In the genomic region with DNA sequence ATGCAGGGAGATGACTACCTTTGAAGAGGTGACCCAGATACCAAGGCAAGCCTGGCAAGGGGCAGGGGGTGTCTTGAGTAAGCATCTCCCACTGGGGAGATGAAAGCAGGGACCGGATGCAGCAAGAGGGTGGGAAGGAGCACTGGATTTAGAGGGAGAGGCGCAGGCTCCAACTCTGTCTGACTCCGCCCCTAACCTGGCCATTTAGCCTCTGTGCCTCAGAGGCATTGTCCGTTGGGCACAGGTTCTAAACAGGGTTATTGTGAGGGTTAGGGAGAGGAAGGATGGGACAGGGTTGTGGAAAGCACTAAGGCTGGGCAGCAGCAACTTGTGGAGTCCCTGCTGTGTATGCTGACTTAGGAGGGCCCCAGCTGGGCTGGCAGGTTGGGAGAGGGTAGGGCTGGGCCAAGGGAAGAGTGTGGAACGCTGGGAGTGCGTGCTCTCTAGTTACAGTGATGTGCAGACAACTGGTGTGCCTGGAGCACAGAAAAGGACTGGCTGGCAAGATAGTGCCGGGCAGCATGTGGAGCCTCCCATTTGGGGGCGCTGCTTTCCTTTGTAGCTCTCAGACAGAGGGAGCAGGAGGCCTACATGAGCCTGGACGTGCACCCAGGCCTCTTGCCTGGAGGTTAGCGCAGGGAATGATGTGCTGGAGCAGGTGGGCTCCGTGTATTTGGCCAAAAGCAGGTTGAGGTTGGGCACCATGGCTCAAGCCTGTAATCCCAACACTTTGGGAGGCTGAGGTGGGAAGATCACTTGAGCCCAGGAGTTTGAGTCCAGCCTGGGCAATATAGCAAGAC, we compare ENCODE assay signal across 15 cellular contexts. TPM values are rescaled to one million over a fixed set of nuclear protein-coding genes. Genes with fewer than 3 reads are reported as not detected.
DNase-seq lines count a peak whose midpoint lies in the region; TF ChIP-seq lines count a peak whose summit lies in the region.
"Had no signal": no experiment of that assay in that cellular context is flagged by ENCODE, and none has a peak within 500 bp of the region (broad histone marks: within the 10 kb centered on the region; RNA-seq: fewer than 3 reads in every experiment).

No MANE protein-coding gene starts in this region.

- H3K9ac ChIP-seq in SK-N-SH (no peak overlapping the region), iPS-15b (ENCODE audit: low read depth, low read length) (no peak overlapping the region)
- H3K9ac ChIP-seq: KMS-11 had no signal

- TF ChIP-seq EP300 in SK-N-SH (IDR thresholded peaks at IDR 0.05; ENCODE audit: borderline replicate concordance in 1 of 2, low read depth in 1 of 2, low read length in 1 of 2) = no peak

- H3K27me3 ChIP-seq in BJ (ENCODE audit: control insufficient read depth, insufficient read depth, low read length) (peaks cover 4% of the 10 kb centered on the region), SK-N-SH (ENCODE audit: insufficient read depth) (no peaks in the 10 kb centered on the region), iPS-15b (ENCODE audit: control insufficient read depth, insufficient read depth, low read length) (peaks cover 18% of the 10 kb centered on the region)

- H3K9me3 ChIP-seq in HEK293 (ENCODE audit: control insufficient read depth, insufficient read depth, low read depth, low read length) (no peaks in the 10 kb centered on the region), SK-N-SH (no peaks in the 10 kb centered on the region), iPS-15b (ENCODE audit: control insufficient read depth, insufficient read depth, low read length) (no peaks in the 10 kb centered on the region)
- H3K9me3 ChIP-seq: stomach had no signal

- TF ChIP-seq CTCF in BJ (IDR thresholded peaks at IDR 0.05; ENCODE audit: insufficient read depth, low read depth, low read length) (peak; percentile 36; the same call in 1 of the 2 replicates), HEK293 (tag by site-specific recombination; IDR thresholded peaks at IDR 0.05) (no peak), SK-N-SH (IDR thresholded peaks at IDR 0.05) (no peak; the same call in 1 of the 2 replicates), RWPE1 (conservative IDR thresholded peaks at IDR 0.05; ENCODE audit: low read depth) (no peak)

- H2AFZ ChIP-seq in SK-N-SH (ENCODE audit: low read depth) = no peak overlapping the region

- peaks cover 9% of the 10 kb centered on the region for H3F3A ChIP-seq in SK-N-SH (replicated peaks; ENCODE audit: insufficient read depth)

- DNase-seq in BJ (ENCODE audit: low read depth) (no peak), SK-N-SH (peak; percentile 42), RWPE1 (ENCODE audit: low spot score) (no peak), occipital lobe (lab: John Stamatoyannopoulos, UW) (no peak), mucosa of gallbladder (ENCODE audit: low spot score) (no peak)
- no peak for DNase-seq in stimulated activated CD4-positive, alpha-beta T cell treated with anti-CD3 and anti-CD28 coated beads, Interleukin-4, amount 100 ng/mL, for 24 hours
- DNase-seq: GOT3; NCI-H2171 treated with DMSO at 0.1 percent for 48 hours; SHP77; stimulated activated CD4-positive, alpha-beta T cell treated with anti-CD3 and anti-CD28 coated beads, Interleukin-4, amount 100 ng/mL, for 1 hour; stomach had no signal

- no peaks in the 10 kb centered on the region for H3K9me2 ChIP-seq in SK-N-SH

- H3K36me3 ChIP-seq in BJ (ENCODE audit: control insufficient read depth, insufficient read depth, low read length) (no peaks in the 10 kb centered on the region), HEK293 (ENCODE audit: control insufficient read depth in 2 of 2, insufficient read depth in 1 of 2, low read length in 2 of 2) (no peaks in the 10 kb centered on the region), SK-N-SH (replicated peaks in 1 of 2; ENCODE audit: control insufficient read depth in 1 of 2, insufficient read depth in 2 of 2, low read length in 1 of 2) (no peaks in the 10 kb centered on the region), iPS-15b (ENCODE audit: control insufficient read depth, insufficient read depth, low read length) (no peaks in the 10 kb centered on the region)
- H3K36me3 ChIP-seq: stomach had no signal

- peak; percentile 63 for TF ChIP-seq RAD21 in SK-N-SH (IDR thresholded peaks at IDR 0.05; ENCODE audit: low read length)

- POLR2A ChIA-PET in BJ (lab: Charles Lee) = no interaction called here
- POLR2A ChIA-PET in HEK293 (lab: Yijun Ruan, JAX) = no interaction called here
- POLR2A ChIA-PET in SK-N-SH (lab: Yijun Ruan, JAX) = no interaction called here
- POLR2A ChIA-PET in RWPE1 (lab: Yijun Ruan, JAX; ENCODE audit: low non-redundant PET) = no interaction called here

- H3K4me1 ChIP-seq in HEK293 (ENCODE audit: control insufficient read depth, insufficient read depth, low read length) = no peaks in the 10 kb centered on the region
- H3K4me1 ChIP-seq in SK-N-SH (ENCODE audit: control insufficient read depth in 1 of 2, insufficient read depth in 2 of 2, low read depth in 1 of 2, low read length in 1 of 2) = peaks cover 0 to 4% of the 10 kb centered on the region in 2 experiments; a peak in 1 of 4 replicates
- H3K4me1 ChIP-seq in iPS-15b (ENCODE audit: control insufficient read depth, insufficient read depth, low read length) = no peaks in the 10 kb centered on the region
- H3K4me1 ChIP-seq: stomach had no signal

- 91% methylated on average over 11 of the region's 11 CpGs for WGBS in SK-N-SH (ENCODE audit: low lambda C conversion rate)

- H3K27ac ChIP-seq in HEK293 (ENCODE audit: extremely low read depth, low read depth, low read length) (no peak overlapping the region), SK-N-SH (ENCODE audit: low read depth in 2 of 2, low read length in 1 of 2) (no peak overlapping the region), RWPE1 (no peak overlapping the region)
- H3K27ac ChIP-seq: KMS-11, stomach had no signal

- H3K4me2 ChIP-seq in SK-N-SH = no peak overlapping the region
- H3K4me2 ChIP-seq: KMS-11 had no signal

- CTCF ChIA-PET in BJ (lab: Yijun Ruan, JAX) (interaction anchor here (0.9 to 1.2 kb wide), 6 partner anchors 11 to 157 kb away, joined by 3 to 4 read pairs (median 3); no protein-coding TSS in a partner anchor), HEK293 (lab: Yijun Ruan, JAX) (interaction anchor here (0.6 to 3.6 kb wide), 23 partner anchors 8 to 387 kb away, joined by 3 to 20 read pairs (median 4); no protein-coding TSS in a partner anchor), SK-N-SH (lab: Yijun Ruan, JAX) (interaction anchor here (0.8 to 7.5 kb wide), 10 partner anchors 12 to 148 kb away, joined by 3 to 53 read pairs (median 6); no protein-coding TSS in a partner anchor), RWPE1 (lab: Yijun Ruan, JAX) (no interaction called here)

- no peaks in the 10 kb centered on the region for H4K20me1 ChIP-seq in SK-N-SH (ENCODE audit: insufficient read depth)

- H3K79me2 ChIP-seq in SK-N-SH (ENCODE audit: insufficient read depth) = no peaks in the 10 kb centered on the region

- H3K4me3 ChIP-seq in BJ (ENCODE audit: low read depth, low read length) = no peak overlapping the region
- H3K4me3 ChIP-seq in HEK293 (ENCODE audit: low read depth, low read length) = no peak overlapping the region
- H3K4me3 ChIP-seq in SK-N-SH (ENCODE audit: low read depth in 2 of 2, low read length in 1 of 2) = no peak overlapping the region
- H3K4me3 ChIP-seq in iPS-15b (ENCODE audit: low read depth, low read length) = peak overlapping the region; percentile 19
- H3K4me3 ChIP-seq: stomach had no signal

TF ChIP-seq in HEK293, 187 proteins besides CTCF, POLR2A, EP300 and RAD21 (continues in another document):
- TF ChIP-seq ZNF121 (tag by site-specific recombination; IDR thresholded peaks at IDR 0.05) (no peak; the same call in 1 of the 2 replicates), ZNF174 (tag by site-specific recombination; IDR thresholded peaks at IDR 0.05) (no peak), ZIC2 (tag by site-specific recombination; IDR thresholded peaks at IDR 0.05) (peak; percentile 73), ZNF211 (tag by site-specific recombination; IDR thresholded peaks at IDR 0.05; ENCODE audit: low read depth) (no peak), ZNF639 (tag by site-specific recombination; IDR thresholded peaks at IDR 0.05) (no peak)

TF ChIP-seq in SK-N-SH, 30 proteins besides CTCF, POLR2A, EP300 and RAD21:
- peak; percentile 57 for TF ChIP-seq SMC3 (IDR thresholded peaks at IDR 0.05; ENCODE audit: low read depth, low read length)
- TF ChIP-seq, protein P1, sequence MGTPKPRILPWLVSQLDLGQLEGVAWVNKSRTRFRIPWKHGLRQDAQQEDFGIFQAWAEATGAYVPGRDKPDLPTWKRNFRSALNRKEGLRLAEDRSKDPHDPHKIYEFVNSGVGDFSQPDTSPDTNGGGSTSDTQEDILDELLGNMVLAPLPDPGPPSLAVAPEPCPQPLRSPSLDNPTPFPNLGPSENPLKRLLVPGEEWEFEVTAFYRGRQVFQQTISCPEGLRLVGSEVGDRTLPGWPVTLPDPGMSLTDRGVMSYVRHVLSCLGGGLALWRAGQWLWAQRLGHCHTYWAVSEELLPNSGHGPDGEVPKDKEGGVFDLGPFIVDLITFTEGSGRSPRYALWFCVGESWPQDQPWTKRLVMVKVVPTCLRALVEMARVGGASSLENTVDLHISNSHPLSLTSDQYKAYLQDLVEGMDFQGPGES (IDR thresholded peaks at IDR 0.05; ENCODE audit: low read depth, low read length) = no peak
- TF ChIP-seq, protein P2, sequence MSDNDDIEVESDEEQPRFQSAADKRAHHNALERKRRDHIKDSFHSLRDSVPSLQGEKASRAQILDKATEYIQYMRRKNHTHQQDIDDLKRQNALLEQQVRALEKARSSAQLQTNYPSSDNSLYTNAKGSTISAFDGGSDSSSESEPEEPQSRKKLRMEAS (IDR thresholded peaks at IDR 0.05; ENCODE audit: low read depth) = no peak

RNA-seq across cellular contexts. Expression of gene TBX2, which starts 26.2 kb away (rescaled TPM):
- polyA plus RNA-seq in BJ (2011; rRNA removed) (4.3 and 7.8 TPM in 2 replicates), SK-N-SH (2012; rRNA removed) (37.8 and 57.8 TPM in 2 replicates)
- 8.2 and 9.0 TPM in 2 replicates for polyA minus RNA-seq in BJ (2011; rRNA and poly(A)+ RNA removed)
- 28.9 and 45.2 TPM in 2 replicates for polyA plus RNA-seq in SK-N-SH (2012; cell fraction: cytosol; rRNA removed)
- polyA plus RNA-seq in SK-N-SH (2012; cell fraction: nucleus; rRNA removed) = 179 and 233 TPM in 2 replicates
- total RNA-seq in occipital lobe (0.47 TPM), mucosa of gallbladder (33.9 TPM)
- total RNA-seq: activated T-helper 1 cell treated with anti-CD3 and anti-CD28 coated beads, Interleukin-12 subunit alpha, Interleukin-12 subunit beta, Interleukin-2, Interleukin-4 antibody, amounts not matched to agents 30 ng/mL and 10 ng/mL and 1 ng/mL, durations not matched to agents 14 hours and 24 hours and 36 hours had no signal

RNA-seq across cellular contexts. Expression of gene TBX4, which starts 26.3 kb away (rescaled TPM):
- polyA plus RNA-seq in BJ (2011; rRNA removed) (2.8 and 3.7 TPM in 2 replicates), SK-N-SH (2012; rRNA removed) (0.02 and 0.05 TPM in 2 replicates)
- 2.3 and 2.4 TPM in 2 replicates for polyA minus RNA-seq in BJ (2011; rRNA and poly(A)+ RNA removed)
- 0.05 and 0.19 TPM in 2 replicates for polyA plus RNA-seq in SK-N-SH (2012; cell fraction: cytosol; rRNA removed)
- polyA plus RNA-seq in SK-N-SH (2012; cell fraction: nucleus; rRNA removed) = 0.45 and 0.75 TPM in 2 replicates
- total RNA-seq in occipital lobe (not detected), mucosa of gallbladder (1.6 TPM)
- total RNA-seq: activated T-helper 1 cell treated with anti-CD3 and anti-CD28 coated beads, Interleukin-12 subunit alpha, Interleukin-12 subunit beta, Interleukin-2, Interleukin-4 antibody, amounts not matched to agents 30 ng/mL and 10 ng/mL and 1 ng/mL, durations not matched to agents 14 hours and 24 hours and 36 hours had no signal

Comparison
In these comparisons a context has a peak if more than half of its experiments do, and no peak if none do; other contexts are left out.
1. RNA of gene TBX2, which starts 26.2 kb away (total RNA-seq): 33.9 TPM in mucosa of gallbladder (single experiment); 0.47 TPM in occipital lobe (single experiment); every median in the first group is over 10 times any median in the second.